ENCODE assay signal across 9 cellular contexts in genomic region chr21:34835526-34835925, GRCh38.
DNase-seq lines count a peak whose midpoint lies in the region; ATAC-seq and TF ChIP-seq lines count a peak whose summit lies in the region.
"Had no signal": no experiment of that assay in that cellular context is flagged by ENCODE, and none has a peak within 500 bp of the region (broad histone marks: within the 10 kb centered on the region; RNA-seq: fewer than 3 reads in every experiment).

No MANE protein-coding gene starts in this region.

- H3K36me3 ChIP-seq in BJ (ENCODE audit: control insufficient read depth, insufficient read depth, low read length) (peaks cover 33% of the 10 kb centered on the region), HUES6 (ENCODE audit: control insufficient read depth, insufficient read depth, low read length) (no peaks in the 10 kb centered on the region), breast epithelium (peaks cover 5% of the 10 kb centered on the region)

- H3K4me1 ChIP-seq in HUES6 (ENCODE audit: control insufficient read depth, insufficient read depth, low read length) (peaks cover 34% of the 10 kb centered on the region), breast epithelium (peaks cover 21 to 26% of the 10 kb centered on the region in 2 donors)

- CTCF ChIA-PET in BJ (lab: Yijun Ruan, JAX): interaction anchor here (0.8 kb wide), 1 partner anchor 70 kb away, joined by 3 read pairs; no protein-coding TSS in a partner anchor

- POLR2A ChIA-PET in BJ (lab: Charles Lee): no interaction called here
- POLR2A ChIA-PET in naive thymus-derived CD8-positive, alpha-beta T cell (lab: Charles Lee): no interaction called here

- intact Hi-C loops in breast epithelium (cut with DNase I; ENCODE audit: low total_unique reads) (no loop called here), posterior vena cava (cut with DNase I) (no loop called here)

- no peaks in the 10 kb centered on the region for H3K27me3 Mint-ChIP-seq in naive thymus-derived CD8-positive, alpha-beta T cell

- peaks cover 5 to 91% (median 44%) of the 10 kb centered on the region in 3 donors for H3K36me3 Mint-ChIP-seq in naive thymus-derived CD8-positive, alpha-beta T cell

- H3K9me3 Mint-ChIP-seq in naive thymus-derived CD8-positive, alpha-beta T cell: no peaks in the 10 kb centered on the region

- no peaks in the 10 kb centered on the region for H3K27me3 ChIP-seq in BJ (ENCODE audit: control insufficient read depth, insufficient read depth, low read length)
- H3K27me3 ChIP-seq in HUES6 (ENCODE audit: control insufficient read depth, insufficient read depth, low read length): no peaks in the 10 kb centered on the region
- H3K27me3 ChIP-seq in breast epithelium: no peaks in the 10 kb centered on the region

- H3K27ac ChIP-seq in HUES6 (ENCODE audit: low read depth, low read length) (peak overlapping the region; percentile 17; the same call in 1 of the 2 replicates), breast epithelium (peak overlapping the region; percentile 87 to 94)

- H3K9ac ChIP-seq in HUES6 (ENCODE audit: low read length): no peak overlapping the region

- peak overlapping the region in 2 of 10 donors; percentile 1 to 43 for H3K4me3 Mint-ChIP-seq in naive thymus-derived CD8-positive, alpha-beta T cell

- no peak for TF ChIP-seq POLR2A in breast epithelium (IDR thresholded peaks at IDR 0.05)

- H3K4me3 ChIP-seq in BJ (ENCODE audit: low read depth, low read length) (no peak overlapping the region), HUES6 (ENCODE audit: low read depth, low read length) (no peak overlapping the region), breast epithelium (peak overlapping the region in 1 of 3 donors; percentile 57)

- H3K9me3 ChIP-seq in HUES6 (ENCODE audit: control insufficient read depth, insufficient read depth, low read depth, low read length): no peaks in the 10 kb centered on the region
- no peaks in the 10 kb centered on the region for H3K9me3 ChIP-seq in breast epithelium

- no peak for ATAC-seq in naive thymus-derived CD8-positive, alpha-beta T cell
- ATAC-seq in HG02588 (IDR thresholded peaks at IDR 0.05; ENCODE audit: unreplicated experiment): no peak

- TF ChIP-seq CTCF in BJ (IDR thresholded peaks at IDR 0.05; ENCODE audit: insufficient read depth, low read depth, low read length) (no peak), breast epithelium (IDR thresholded peaks at IDR 0.05) (no peak)

- DNase-seq in BJ (ENCODE audit: low read depth) (peak; percentile 26), breast epithelium (ENCODE audit: low spot score in 2 of 2) (peak in 1 of 2 donors; percentile 61), mesenteric fat pad (ENCODE audit: low spot score) (no peak), posterior vena cava (ENCODE audit: low spot score) (no peak)
- no peak for DNase-seq in naive thymus-derived CD8-positive, alpha-beta T cell
- no peak for DNase-seq in effector CD8-positive, alpha-beta T cell (lab: John Stamatoyannopoulos, UW)
- DNase-seq: NCI-H1436 treated with DMSO at 0.1 percent for 48 hours had no signal

- H3K27ac Mint-ChIP-seq in naive thymus-derived CD8-positive, alpha-beta T cell: peak overlapping the region in 6 of 10 donors; percentile 8 to 66 (median 51)

- peaks cover 20 to 56% (median 46%) of the 10 kb centered on the region in 4 donors for H3K4me1 Mint-ChIP-seq in naive thymus-derived CD8-positive, alpha-beta T cell
